In genomic region chr2:151543898-151544297, GRCh38 we compare ENCODE assay signal across 16 cellular contexts.
"Had no signal": no experiment of that assay in that cellular context is flagged by ENCODE, and none has a peak within 500 bp of the region (broad histone marks: within the 10 kb centered on the region; RNA-seq: fewer than 3 reads in every experiment).

No MANE protein-coding gene starts in this region.

- ATAC-seq: heart left ventricle, left colon, left ventricle myocardium superior had no signal

- H3K4me1 ChIP-seq: colonic mucosa, heart left ventricle, pancreas, suprapubic skin, upper lobe of left lung, uterus had no signal

- H3K27ac ChIP-seq: colonic mucosa, heart left ventricle, pancreas, skin epidermis, suprapubic skin, tibial artery, upper lobe of left lung, uterus had no signal

- H3K27me3 ChIP-seq: colonic mucosa, heart left ventricle, pancreas, suprapubic skin, tibial artery, upper lobe of left lung, uterus had no signal

- DNase-seq: colonic mucosa; dermis blood vessel endothelial cell; foreskin melanocyte; heart left ventricle; left colon; left ventricle myocardium superior; mesendoderm; naive B cell; pancreas; stimulated activated naive CD4-positive, alpha-beta T cell treated with Interleukin-2 at 50 U/mL for 16 hours; tibial artery; upper lobe of left lung; uterus had no signal

- H3K4me3 ChIP-seq: colonic mucosa, heart left ventricle, lung, pancreas, skin epidermis, suprapubic skin, tibial artery, upper lobe of left lung, uterus had no signal

- H3K9me3 ChIP-seq: colonic mucosa, heart left ventricle, pancreas, suprapubic skin, tibial artery, upper lobe of left lung, uterus had no signal

- H3K36me3 ChIP-seq: colonic mucosa, heart left ventricle, pancreas, suprapubic skin, tibial artery, upper lobe of left lung, uterus had no signal
